ENCODE assay signal across 8 cellular contexts in the genomic region with DNA sequence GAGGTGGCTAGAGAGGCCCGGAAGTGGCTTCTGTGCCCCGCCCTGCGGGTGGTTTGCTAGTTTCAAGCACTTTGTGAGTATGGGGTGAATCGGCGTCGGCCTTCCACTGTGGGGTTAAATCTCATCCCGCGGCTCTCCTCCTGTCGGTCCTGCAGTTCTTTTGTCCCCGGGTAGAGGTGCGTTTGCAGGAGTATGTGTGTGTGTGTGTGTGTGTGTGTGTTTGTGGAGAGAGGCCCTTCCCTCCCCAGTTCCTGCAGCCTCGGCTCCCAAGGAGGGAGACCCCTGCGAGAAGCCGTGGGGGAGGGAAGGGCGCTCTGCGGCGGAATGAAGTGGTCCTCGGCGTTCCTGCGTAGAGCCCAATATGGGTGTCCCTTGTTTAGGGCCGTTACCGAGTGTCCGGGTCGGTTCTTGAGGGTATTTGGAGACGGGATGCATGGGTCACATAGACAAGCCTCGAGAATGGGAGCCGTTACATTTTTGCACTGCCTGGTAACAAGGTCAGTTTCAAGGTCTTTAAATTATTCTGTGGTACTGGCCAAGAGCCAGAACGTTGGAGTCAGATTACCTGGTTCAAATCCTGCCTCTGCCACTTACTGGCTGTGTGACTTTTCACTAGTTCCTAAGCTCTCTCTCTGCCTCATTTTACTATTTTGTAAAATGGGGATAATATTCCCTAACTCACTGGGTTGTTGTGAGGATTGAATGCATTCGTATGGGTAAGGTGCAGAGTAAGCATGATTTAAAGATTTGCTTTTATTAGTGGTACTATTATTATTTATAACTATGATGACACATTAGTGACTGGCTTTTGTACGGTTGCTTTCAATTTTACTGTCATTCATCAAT. TPM values are rescaled to one million over a fixed set of nuclear protein-coding genes. Genes with fewer than 3 reads are reported as not detected.
DNase-seq lines count a peak whose midpoint lies in the region; ATAC-seq and TF ChIP-seq lines count a peak whose summit lies in the region.

A gene (plus strand): TSS at position 56 of the 846 bp plus-strand sequence. CDS start 9,640 bp downstream, outside the sequence.

- H3K27me3 ChIP-seq in OCI-LY1 (ENCODE audit: insufficient read depth, low read length) (no peaks in the 10 kb centered on the region), mononuclear cell (ENCODE audit: insufficient read depth, low read length) (peaks cover 10% of the 10 kb centered on the region)

- H3K4me2 ChIP-seq in OCI-LY1 (ENCODE audit: low read length) = peak within 1 kb of the TSS; percentile 94

- TF ChIP-seq CTCF in OCI-LY1 (IDR thresholded peaks at IDR 0.05; ENCODE audit: low read length) (no peak), epithelial cell of esophagus (IDR thresholded peaks at IDR 0.05; ENCODE audit: insufficient read depth, low read depth, low read length, missing control alignments) (no peak)

- DNase-seq in Caki2 (ENCODE audit: low read depth) (peak; percentile 86), HPDE6-E6E7 (ENCODE audit: extremely low spot score) (peak; percentile 64), epithelial cell of esophagus (ENCODE audit: low read depth) (peak; percentile 86)
- peak; percentile 89 for DNase-seq in activated CD8-positive, alpha-beta memory T cell treated with anti-CD3 and anti-CD28 coated beads, Interleukin-2, amount 50 U/mL, for 48 hours
- DNase-seq in stimulated activated CD8-positive, alpha-beta memory T cell treated with anti-CD3 and anti-CD28 coated beads, Interleukin-4, amount 100 ng/mL, for 1 hour (ENCODE audit: low read depth in 2 of 2, low spot score in 1 of 2) = peak; percentile 60 to 73

- H3K36me3 ChIP-seq in OCI-LY1 (ENCODE audit: insufficient read depth, low read length) = peaks cover 20% of the 10 kb centered on the region

- H3K4me3 ChIP-seq in OCI-LY1 (ENCODE audit: low read depth, low read length, poor library complexity, severe bottlenecking) (peak within 1 kb of the TSS; percentile 92), epithelial cell of esophagus (ENCODE audit: low read length) (peak within 1 kb of the TSS; percentile 64), mononuclear cell (ENCODE audit: low read length) (peak within 1 kb of the TSS; percentile 73)

- peak; percentile 92 for ATAC-seq in GM19467 (IDR thresholded peaks at IDR 0.05; ENCODE audit: unreplicated experiment)

- no peaks in the 10 kb centered on the region for H3K9me2 ChIP-seq in OCI-LY1 (ENCODE audit: low read depth, low read length)

- H3K27ac ChIP-seq in OCI-LY1 (ENCODE audit: low read depth, low read length, poor library complexity, severe bottlenecking) = peak within 1 kb of the TSS; percentile 76

- H3K79me2 ChIP-seq in OCI-LY1 (ENCODE audit: insufficient read depth, low read length) = peaks cover 16% of the 10 kb centered on the region

- in situ Hi-C loops in Caki2 (cut with HindIII; ENCODE audit: low pct_unique_long_range_greater_than_20kb, low sequenced_read_pairs) = no loop called here

- H2AFZ ChIP-seq in OCI-LY1 (ENCODE audit: low read length) = peak within 1 kb of the TSS; percentile 100

- H3K9me3 ChIP-seq in OCI-LY1 (ENCODE audit: low read length) (peaks cover 8% of the 10 kb centered on the region; the same call in 1 of the 2 replicates), mononuclear cell (ENCODE audit: low read depth, low read length) (no peaks in the 10 kb centered on the region)

- H3K9ac ChIP-seq in OCI-LY1 (ENCODE audit: low read length) = peak within 1 kb of the TSS; percentile 87

- peaks cover 19% of the 10 kb centered on the region for H3K4me1 ChIP-seq in OCI-LY1 (ENCODE audit: insufficient read depth, low read length, severe bottlenecking)
- H3K4me1 ChIP-seq in mononuclear cell (ENCODE audit: insufficient read depth, low read length) = peaks cover 15% of the 10 kb centered on the region

- H3F3A ChIP-seq in OCI-LY1 (ENCODE audit: insufficient read depth, low read length) = no peaks in the 10 kb centered on the region

- H4K20me1 ChIP-seq in OCI-LY1 (ENCODE audit: insufficient read depth, low read length) = no peaks in the 10 kb centered on the region

RNA-seq across cellular contexts. Expression of the gene that starts here (rescaled TPM):
- total RNA-seq in Caki2 (2014; rRNA removed; shearing (Covaris generic); ENCODE audit: low replicate concordance) = 5.9 and 6.2 TPM in 2 replicates
- 0.52 TPM for total RNA-seq in mononuclear cell

Comparison
In these comparisons a context has a peak if more than half of its experiments do, and no peak if none do; other contexts are left out.
1. Peak in every context shown above with its lines: DNase-seq, ATAC-seq, H3K4me3 ChIP-seq and H3K27ac ChIP-seq.